ENCODE assay signal across 23 cellular contexts in the genomic region with DNA sequence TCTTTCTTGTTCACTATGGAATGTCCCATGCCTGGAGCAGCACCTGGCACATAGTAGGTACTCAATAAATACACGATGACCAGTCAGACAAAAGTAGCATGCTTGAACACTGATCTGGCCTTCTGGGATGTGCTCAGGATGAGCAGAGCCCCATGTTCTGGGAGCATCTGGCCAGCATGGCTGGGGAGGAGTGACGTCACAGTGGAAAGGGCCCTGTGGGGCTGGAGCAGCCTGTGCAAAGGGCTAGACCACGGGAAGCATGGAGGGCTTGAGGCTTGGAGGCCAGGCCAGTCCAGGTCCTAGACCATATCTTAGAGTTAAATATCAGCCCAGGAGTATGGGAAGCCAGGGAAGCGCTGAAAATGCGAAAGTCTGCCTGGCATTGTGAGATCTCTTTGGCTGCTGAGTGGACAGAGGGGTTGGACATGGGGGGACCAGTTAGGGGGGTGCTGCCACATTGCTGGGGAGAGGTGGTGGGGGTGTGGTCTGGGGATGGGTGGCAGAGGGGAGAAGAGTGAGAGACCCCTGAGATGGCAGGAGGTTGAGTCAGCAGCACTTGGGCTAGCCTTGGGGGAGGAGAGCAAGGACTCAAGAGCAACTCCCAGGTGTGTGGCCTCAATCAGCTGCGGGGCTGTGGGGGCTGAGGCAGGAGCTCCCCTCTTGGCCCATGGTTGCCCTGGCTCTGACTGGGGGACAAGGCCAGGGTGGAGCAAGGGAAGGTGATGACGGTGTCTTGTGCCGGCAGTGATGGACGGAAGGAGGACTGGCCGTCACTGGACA. TPM values are rescaled to one million over a fixed set of nuclear protein-coding genes. Genes with fewer than 3 reads are reported as not detected.
A peak's percentile ranks its signal among the peaks of the same experiment; 100 is the strongest.
DNase-seq lines count a peak whose midpoint lies in the region; ATAC-seq, FAIRE-seq and TF ChIP-seq lines count a peak whose summit lies in the region.
"Had no signal": no experiment of that assay in that cellular context is flagged by ENCODE, and none has a peak within 500 bp of the region (broad histone marks: within the 10 kb centered on the region; RNA-seq: fewer than 3 reads in every experiment).

No MANE protein-coding gene starts in this region.

- H2BK120ac ChIP-seq in H1 (replicated peaks; ENCODE audit: low read depth, low read length), result no peak overlapping the region
- no peak overlapping the region for H2BK120ac ChIP-seq in mesendoderm (ENCODE audit: low read depth, low read length)

- no peaks in the 10 kb centered on the region for H3K27me3 ChIP-seq in H1 (replicated peaks in 1 of 4; ENCODE audit: control insufficient read depth in 3 of 4, extremely low read depth in 1 of 4, insufficient read depth in 3 of 4, low read length in 3 of 4)
- no peaks in the 10 kb centered on the region for H3K27me3 ChIP-seq in right lobe of liver
- no peaks in the 10 kb centered on the region for H3K27me3 ChIP-seq in mesendoderm (ENCODE audit: insufficient read depth, low read length, poor library complexity)
- H3K27me3 ChIP-seq: BLaER1 had no signal

- no peaks in the 10 kb centered on the region for H3K9me3 Mint-ChIP-seq in HFFc6
- H3K9me3 Mint-ChIP-seq: activated naive CD8-positive, alpha-beta T cell treated with anti-CD3 and anti-CD28 coated beads for 36 hours; H9 had no signal

- H3K79me1 ChIP-seq in H1 (ENCODE audit: low read depth, low read length) (no peaks in the 10 kb centered on the region), mesendoderm (ENCODE audit: low read length) (no peaks in the 10 kb centered on the region)

- no peak for DNase-seq in HFFc6
- no peak for DNase-seq in H1 (ENCODE audit: low read depth in 1 of 2, low spot score in 2 of 2)
- DNase-seq in right lobe of liver, result peak in 2 of 3 donors; percentile 17 to 53
- DNase-seq in sciatic nerve (ENCODE audit: low spot score), result peak; percentile 62
- DNase-seq in mesendoderm, result no peak
- DNase-seq in HPDE6-E6E7 (ENCODE audit: extremely low spot score), result no peak
- DNase-seq in RKO (ENCODE audit: low spot score), result no peak
- DNase-seq: activated CD4-positive, alpha-beta T cell treated with anti-CD3 and anti-CD28 coated beads, Interleukin-2, amount 50 U/mL, for 4 hours; activated CD8-positive, alpha-beta memory T cell treated with anti-CD3 and anti-CD28 coated beads, Interleukin-2, amount 50 U/mL, for 4 hours; activated naive CD8-positive, alpha-beta T cell treated with anti-CD3 and anti-CD28 coated beads for 36 hours; DND-41; H9; NCI-H1048; NCI-H187; NCI-H748 treated with DMSO at 0.1 percent for 48 hours; RPMI8226; SK-N-SH; stimulated activated naive CD8-positive, alpha-beta T cell treated with anti-CD3 and anti-CD28 coated beads, Interleukin-15, Interleukin-2, amounts not matched to agents 100 U/mL and 50 U/mL, for 24 hours had no signal

- H3K9me3 ChIP-seq in H1 (ENCODE audit: insufficient read depth in 2 of 2, low read depth in 1 of 2, low read length in 1 of 2) (no peaks in the 10 kb centered on the region), right lobe of liver (no peaks in the 10 kb centered on the region)
- H3K9me3 ChIP-seq: BLaER1, SK-N-SH had no signal

- H3K4me3 ChIP-seq in H1 (ENCODE audit: extremely low read depth in 1 of 4, insufficient read depth in 2 of 4, low read depth in 3 of 4, low read length in 4 of 4), result no peak overlapping the region
- H3K4me3 ChIP-seq in right lobe of liver, result no peak overlapping the region
- no peak overlapping the region for H3K4me3 ChIP-seq in mesendoderm (ENCODE audit: low read length)
- H3K4me3 ChIP-seq: BLaER1 had no signal

- H4K5ac ChIP-seq in H1 (ENCODE audit: insufficient read length, low read depth, low read length), result no peak overlapping the region
- no peak overlapping the region for H4K5ac ChIP-seq in mesendoderm (ENCODE audit: low read length)

- H2AFZ ChIP-seq in H1 (ENCODE audit: low read length), result no peak overlapping the region

- no peak for FAIRE-seq in H1 (lab: Jason Lieb, UNC)
- FAIRE-seq: GM12891 had no signal

- 0 out of 2 replicates have a peak overlapping the region, but pooled peaks have one; percentile 2 for H3K27ac Mint-ChIP-seq in HFFc6
- H3K27ac Mint-ChIP-seq: activated naive CD8-positive, alpha-beta T cell treated with anti-CD3 and anti-CD28 coated beads for 36 hours had no signal

- H4K8ac ChIP-seq in H1 (ENCODE audit: extremely low read depth, insufficient read depth, low read length), result no peak overlapping the region
- H4K8ac ChIP-seq in mesendoderm (ENCODE audit: low read depth, low read length), result no peak overlapping the region

- WGBS in H1 (ENCODE audit: extremely low coverage in 1 of 2, insufficient coverage in 1 of 2, insufficient read length in 1 of 2, insufficient replicate concordance in 2 of 2, low coverage in 1 of 2, low lambda C conversion rate in 2 of 2, missing lambda C conversion rate in 1 of 2), 2 experiments, result 89% methylated on average over 10 of the region's 10 CpGs; no CpG with 5 or more reads in 1 of the 2 experiments
- 55% methylated on average over 3 of the region's 10 CpGs for WGBS in right lobe of liver (ENCODE audit: insufficient coverage, low coverage, low lambda C conversion rate, missing lambda C conversion rate)
- no CpG with 5 or more reads among the region's 10 CpGs for WGBS in mesendoderm (ENCODE audit: extremely low coverage, insufficient coverage, low lambda C conversion rate)

- H2BK15ac ChIP-seq in H1 (ENCODE audit: low read length) (no peak overlapping the region), mesendoderm (replicated peaks; ENCODE audit: low read depth) (no peak overlapping the region)

- H3K9ac ChIP-seq in H1 (replicated peaks in 1 of 4; ENCODE audit: extremely low read depth in 1 of 4, low read depth in 3 of 4, low read length in 3 of 4) (no peak overlapping the region), mesendoderm (ENCODE audit: low read length) (no peak overlapping the region)
- H3K9ac ChIP-seq: SK-N-SH had no signal

- no peak overlapping the region for H2BK12ac ChIP-seq in H1 (ENCODE audit: low read depth, low read length)

- H3K14ac ChIP-seq in H1 (ENCODE audit: insufficient read length), result no peak overlapping the region

- intact Hi-C loops in right lobe of liver (cut with DNase I), result no loop called here
- intact Hi-C loops in sciatic nerve (cut with DNase I), result no loop called here

- no peak for TF ChIP-seq RAD21 in H1 (IDR thresholded peaks at IDR 0.05 in 1 of 2, conservative IDR thresholded peaks at IDR 0.05 in 1 of 2; ENCODE audit: low read depth in 2 of 2, low read length in 2 of 2)

- TF ChIP-seq POLR2A in H1 (IDR thresholded peaks at IDR 0.05; ENCODE audit: control extremely low read depth in 1 of 2, low read depth in 2 of 2, low read length in 2 of 2) (no peak), right lobe of liver (IDR thresholded peaks at IDR 0.05) (no peak)

- H3K27me3 Mint-ChIP-seq in HFFc6 (ENCODE audit: insufficient read depth), result peaks cover 6% of the 10 kb centered on the region
- H3K27me3 Mint-ChIP-seq: activated naive CD8-positive, alpha-beta T cell treated with anti-CD3 and anti-CD28 coated beads for 36 hours had no signal

- H3K56ac ChIP-seq in H1 (replicated peaks; ENCODE audit: insufficient read length, low read depth, low read length) (no peak overlapping the region), mesendoderm (ENCODE audit: low read length) (no peak overlapping the region)

- H2AK5ac ChIP-seq in H1 (ENCODE audit: low read depth, low read length), result no peak overlapping the region
- H2AK5ac ChIP-seq in mesendoderm (ENCODE audit: low read length), result no peak overlapping the region

- H3K4me1 ChIP-seq in H1 (replicated peaks in 1 of 4; ENCODE audit: control insufficient read depth in 3 of 4, insufficient read depth in 4 of 4, low read length in 3 of 4) (peaks cover 0 to 6% (median 1%) of the 10 kb centered on the region in 4 experiments; a peak in 3 of 7 replicates), right lobe of liver (peaks cover 2 to 56% (median 7%) of the 10 kb centered on the region in 4 donors), mesendoderm (ENCODE audit: control insufficient read depth, low read depth, low read length) (no peaks in the 10 kb centered on the region)
- H3K4me1 ChIP-seq: BLaER1 had no signal

- no peak overlapping the region for H2BK5ac ChIP-seq in H1 (ENCODE audit: low read depth, low read length)
- H2BK5ac ChIP-seq in mesendoderm (ENCODE audit: low read length), result no peak overlapping the region

- H3K36me3 Mint-ChIP-seq in HFFc6 (ENCODE audit: low read depth), result peaks cover 6% of the 10 kb centered on the region; the same call in 1 of the 2 replicates
- H3K36me3 Mint-ChIP-seq: activated naive CD8-positive, alpha-beta T cell treated with anti-CD3 and anti-CD28 coated beads for 36 hours had no signal

- H4K20me1 ChIP-seq in H1 (replicated peaks in 1 of 2; ENCODE audit: control insufficient read depth in 1 of 2, insufficient read depth in 2 of 2, low read length in 2 of 2), result no peaks in the 10 kb centered on the region

- CTCF ChIA-PET in H1 (lab: Charles Lee; ENCODE audit: partially characterized antibody), result interaction anchor here (1.6 to 2.5 kb wide), 2 partner anchors 9 kb away, joined by 5 to 9 read pairs; no protein-coding TSS in a partner anchor

- peaks cover 79% of the 10 kb centered on the region for H3K4me1 Mint-ChIP-seq in HFFc6 (ENCODE audit: low read depth)

- H3K27ac ChIP-seq in H1 (ENCODE audit: low read depth, low read length) (no peak overlapping the region), right lobe of liver (peak overlapping the region in 2 of 3 donors; percentile 6 to 58), mesendoderm (ENCODE audit: low read depth, low read length) (no peak overlapping the region)
- H3K27ac ChIP-seq: BLaER1, VCaP had no signal

- H3K23ac ChIP-seq in H1 (ENCODE audit: insufficient read length) (no peak overlapping the region), mesendoderm (ENCODE audit: low read length) (no peak overlapping the region)

- no peak overlapping the region for H3K4me2 ChIP-seq in H1 (ENCODE audit: insufficient read depth in 1 of 2, low read depth in 2 of 2, low read length in 2 of 2)
- H3K4me2 ChIP-seq in mesendoderm (ENCODE audit: low read length), result no peak overlapping the region
- H3K4me2 ChIP-seq: BLaER1, SK-N-SH had no signal

- no peak overlapping the region for H3K18ac ChIP-seq in H1 (ENCODE audit: extremely low read depth, low read length)
- no peak overlapping the region for H3K18ac ChIP-seq in mesendoderm (ENCODE audit: low read length)

- H3K79me2 ChIP-seq in H1 (ENCODE audit: control insufficient read depth in 1 of 2, insufficient read depth in 2 of 2, low read length in 2 of 2), result no peaks in the 10 kb centered on the region
- H3K79me2 ChIP-seq in mesendoderm (ENCODE audit: control insufficient read depth, insufficient read depth, low read length), result no peaks in the 10 kb centered on the region

- peak overlapping the region; percentile 47 for H4K91ac ChIP-seq in H1 (replicated peaks; ENCODE audit: insufficient read length, low read length)

- H3K36me3 ChIP-seq in H1 (ENCODE audit: control insufficient read depth in 2 of 4, insufficient read depth in 4 of 4, low read length in 3 of 4) (no peaks in the 10 kb centered on the region), right lobe of liver (no peaks in the 10 kb centered on the region), mesendoderm (ENCODE audit: control insufficient read depth, insufficient read depth, low read length) (no peaks in the 10 kb centered on the region)
- H3K36me3 ChIP-seq: BLaER1 had no signal

- H3K4ac ChIP-seq in H1 (replicated peaks; ENCODE audit: insufficient read length, low read depth, low read length) (no peak overlapping the region), mesendoderm (ENCODE audit: low read depth, low read length) (no peak overlapping the region)

- POLR2A ChIA-PET in H1 (lab: Charles Lee; ENCODE audit: partially characterized antibody), result no interaction called here

- H3K23me2 ChIP-seq in H1 (ENCODE audit: low read depth, low read length), result no peaks in the 10 kb centered on the region

- no peak overlapping the region for H2BK20ac ChIP-seq in H1 (ENCODE audit: low read length)

- no peak overlapping the region for H3K4me3 Mint-ChIP-seq in HFFc6
- H3K4me3 Mint-ChIP-seq: activated naive CD8-positive, alpha-beta T cell treated with anti-CD3 and anti-CD28 coated beads for 36 hours; H9 had no signal

- ATAC-seq in right lobe of liver, result no peak
- peak; percentile 31 for ATAC-seq in sciatic nerve
- no peak for ATAC-seq in GM21723 (IDR thresholded peaks at IDR 0.05; ENCODE audit: unreplicated experiment)
- ATAC-seq: left lobe of liver; stimulated activated naive CD8-positive, alpha-beta T cell treated with anti-CD3 and anti-CD28 coated beads, Interleukin-15, Interleukin-2, amounts not matched to agents 100 U/mL and 50 U/mL, for 24 hours had no signal

- TF ChIP-seq CTCF in HFFc6 (IDR thresholded peaks at IDR 0.05) (no peak), H1 (IDR thresholded peaks at IDR 0.05; ENCODE audit: control extremely low read depth in 1 of 3, insufficient read depth in 1 of 3, low read depth in 1 of 3, low read length in 3 of 3) (no peak), right lobe of liver (IDR thresholded peaks at IDR 0.05) (no peak)

- no peak for TF ChIP-seq EP300 in H1 (IDR thresholded peaks at IDR 0.05; ENCODE audit: borderline replicate concordance in 1 of 2, low read depth in 2 of 2, low read length in 2 of 2)

RNA-seq across cellular contexts. Expression of a gene that starts 34.9 kb away (rescaled TPM):
- total RNA-seq in HFFc6 (2021; fragmentation: NEBNext Ultra II Directional; extraction: Animal tissue kit (Norgen Biotek cat#: 25700)), result 10 to 100 TPM; 33.2 to 40.3 (median 37.5) TPM
- total RNA-seq in H1 (2021; fragmentation: NEBNext Ultra II Directional; extraction: Animal tissue kit (Norgen Biotek cat#: 25700)), result 6.2 and 6.9 TPM in 2 replicates
- polyA plus RNA-seq in H1 (2011; rRNA removed), result 3.9 and 5.8 TPM in 2 replicates
- polyA plus RNA-seq in H1 (2011; cell fraction: cytosol; rRNA removed), result 4.1 TPM
- polyA plus RNA-seq in H1 (2011; cell fraction: nucleus; rRNA removed), result 4.5 TPM
- 3.1 to 4.4 TPM (median 4.3 TPM) in 4 replicates for polyA plus RNA-seq in H1 (2012, experiment 1 of 2)
- polyA plus RNA-seq in H1 (2012, experiment 2 of 2), result 3.8 TPM
- polyA plus RNA-seq in H1 (2013, experiment 1 of 2), result 3.6 TPM
- polyA plus RNA-seq in H1 (2013, experiment 2 of 2), result 3.8 TPM
- 3.4 and 3.7 TPM in 2 replicates for polyA minus RNA-seq in H1 (2011; rRNA and poly(A)+ RNA removed)
- 4.0 TPM for polyA minus RNA-seq in H1 (2011; cell fraction: cytosol; rRNA and poly(A)+ RNA removed)
- polyA minus RNA-seq in H1 (2011; cell fraction: nucleus; rRNA and poly(A)+ RNA removed), result 3.2 TPM
- total RNA-seq in right lobe of liver (10 to 100 TPM; 19.8 to 33.6 (median 22.7) TPM), sciatic nerve (150 TPM)
- polyA plus RNA-seq in mesendoderm (2013, experiment 1 of 2), result 4.7 TPM
- 5.0 TPM for polyA plus RNA-seq in mesendoderm (2013, experiment 2 of 2)

Comparison
In these comparisons a context has a peak if more than half of its experiments do, and no peak if none do; other contexts are left out.
1. DNase-seq: peak in right lobe of liver (2 of 3) and sciatic nerve (single experiment); none in HFFc6 (single experiment), H1 (0 of 2), mesendoderm (single experiment), HPDE6-E6E7 (single experiment) and RKO (single experiment).
2. H3K27ac ChIP-seq: peak in right lobe of liver (2 of 3); none in H1 (single experiment) and mesendoderm (single experiment).